ENCODE assay signal across 9 cellular contexts in genomic region chr14:75579882-75580281, GRCh38. TPM values are rescaled to one million over a fixed set of nuclear protein-coding genes. Genes with fewer than 3 reads are reported as not detected.
DNase-seq lines count a peak whose midpoint lies in the region; ATAC-seq and TF ChIP-seq lines count a peak whose summit lies in the region.
"Had no signal": no experiment of that assay in that cellular context is flagged by ENCODE, and none has a peak within 500 bp of the region (broad histone marks: within the 10 kb centered on the region; RNA-seq: fewer than 3 reads in every experiment).

No MANE protein-coding gene starts in this region.

- DNase-seq in PC-3, result no peak
- DNase-seq in cerebellum (ENCODE audit: low spot score), result peak; percentile 81
- no peak for DNase-seq in spleen
- no peak for DNase-seq in central memory CD4-positive, alpha-beta T cell
- DNase-seq in NCI-H1105 (lab: John Stamatoyannopoulos, UW), result no peak
- DNase-seq: activated CD4-positive, CD25-positive, alpha-beta regulatory T cell had no signal

- H3K4me1 ChIP-seq in PC-3 (ENCODE audit: insufficient read depth, low read length) (peaks cover 9% of the 10 kb centered on the region), liver (ENCODE audit: control insufficient read depth in 4 of 4, insufficient read depth in 4 of 4, low read length in 3 of 4) (peaks cover 3 to 37% (median 25%) of the 10 kb centered on the region in 4 donors), spleen (peaks cover 8 to 43% (median 27%) of the 10 kb centered on the region in 6 donors)

- 0 out of 2 replicates have a peak overlapping the region, but pooled peaks have one; percentile 12 for H3K4me2 ChIP-seq in PC-3 (ENCODE audit: low read length)

- no peak overlapping the region for H3K4me3 ChIP-seq in PC-3 (ENCODE audit: low read length)
- peak overlapping the region; percentile 68 to 99 (median 73) for H3K4me3 ChIP-seq in liver (ENCODE audit: low read depth in 1 of 3, low read length in 3 of 3)
- H3K4me3 ChIP-seq in spleen, result peak overlapping the region; percentile 39 to 87 (median 58)

- no peak for TF ChIP-seq CTCF in PC-3 (conservative IDR thresholded peaks at IDR 0.05; ENCODE audit: low read depth, low read length)
- no peak for TF ChIP-seq CTCF in liver (IDR thresholded peaks at IDR 0.05; ENCODE audit: low read depth, low read length, missing input control)
- no peak for TF ChIP-seq CTCF in spleen (IDR thresholded peaks at IDR 0.05 in 8 of 11, conservative IDR thresholded peaks at IDR 0.05 in 3 of 11)

- peak; percentile 13 to 60 for TF ChIP-seq RAD21 in liver (IDR thresholded peaks at IDR 0.05)

- TF ChIP-seq POLR2A in spleen (IDR thresholded peaks at IDR 0.05), result no peak

- H3K9me2 ChIP-seq in PC-3 (replicated peaks; ENCODE audit: low read length), result no peaks in the 10 kb centered on the region

- H4K20me1 ChIP-seq in PC-3 (ENCODE audit: low read length), result no peaks in the 10 kb centered on the region

- H3K9me3 ChIP-seq in PC-3 (ENCODE audit: low read length) (no peaks in the 10 kb centered on the region), liver (ENCODE audit: control insufficient read depth in 4 of 4, low read length in 3 of 4) (no peaks in the 10 kb centered on the region), spleen (no peaks in the 10 kb centered on the region)

- no TSS peak for BruUV-seq in PC-3 (replicated peaks; lab: Mats Ljungman, UMichigan)

- H3F3A ChIP-seq in PC-3 (ENCODE audit: low read length, unreplicated experiment), result no peaks in the 10 kb centered on the region

- H3K27ac ChIP-seq in PC-3 (ENCODE audit: low read length) (no peak overlapping the region), liver (ENCODE audit: low read depth in 1 of 2, low read length in 2 of 2) (peak overlapping the region in 1 of 2 donors; percentile 89), spleen (peak overlapping the region in 4 of 8 donors; percentile 79 to 85 (median 82))

- CTCF ChIA-PET in PC-3 (lab: Charles Lee), result no interaction called here

- no peak overlapping the region for H2AFZ ChIP-seq in PC-3 (ENCODE audit: low read length)

- intact Hi-C loops in PC-3 (cut with micrococcal nuclease) (loop anchor here (5.0 kb wide), 1 partner anchor 212 kb away; no protein-coding TSS in a partner anchor), spleen (cut with DNase I; ENCODE audit: low total_unique reads) (loop anchor here (2.0 kb wide), 1 partner anchor 75 kb away; no protein-coding TSS in a partner anchor)

- H3K79me2 ChIP-seq in PC-3 (ENCODE audit: low read length), result no peaks in the 10 kb centered on the region

- H3K27me3 ChIP-seq in PC-3 (ENCODE audit: low read length), result no peaks in the 10 kb centered on the region
- H3K27me3 ChIP-seq in liver (ENCODE audit: control insufficient read depth in 4 of 4, insufficient read depth in 4 of 4, low read length in 3 of 4), result no peaks in the 10 kb centered on the region
- H3K27me3 ChIP-seq in spleen (replicated peaks in 1 of 7), result no peaks in the 10 kb centered on the region

- H3K36me3 ChIP-seq in PC-3 (ENCODE audit: low read depth, low read length), result no peaks in the 10 kb centered on the region
- no peaks in the 10 kb centered on the region for H3K36me3 ChIP-seq in liver (ENCODE audit: control insufficient read depth in 4 of 4, insufficient read depth in 3 of 4, low read depth in 1 of 4, low read length in 3 of 4)
- no peaks in the 10 kb centered on the region for H3K36me3 ChIP-seq in spleen

- WGBS in liver, result 35% methylated on average over 3 of the region's 3 CpGs
- WGBS in spleen, 5 donors, result 91 to 97% (median 96%) methylated on average over 3 of the region's 3 CpGs

- ATAC-seq in PC-3 (no peak), GM18873 (IDR thresholded peaks at IDR 0.05; ENCODE audit: low FRiP score, unreplicated experiment) (no peak), GM21529 (IDR thresholded peaks at IDR 0.05; ENCODE audit: unreplicated experiment) (no peak)

- H3K9ac ChIP-seq in PC-3 (ENCODE audit: low read length) (no peak overlapping the region), liver (ENCODE audit: low read depth in 1 of 2, low read length in 2 of 2) (peak overlapping the region; percentile 60 to 66)

- POLR2A ChIA-PET in PC-3 (lab: Charles Lee; ENCODE audit: unreplicated experiment), result no interaction called here

TF ChIP-seq in liver, 16 proteins besides CTCF, POLR2A, EP300 and RAD21:
- TF ChIP-seq SP1 (IDR thresholded peaks at IDR 0.05), result no peak
- no peak for TF ChIP-seq EGR1 (IDR thresholded peaks at IDR 0.05; ENCODE audit: low read depth in 2 of 2)
- TF ChIP-seq REST (IDR thresholded peaks at IDR 0.05), result peak; percentile 33
- peak in 1 of 2 donors; percentile 13 for TF ChIP-seq HNF4A (conservative IDR thresholded peaks at IDR 0.05)
- peak; percentile 34 for TF ChIP-seq MAX (IDR thresholded peaks at IDR 0.05)
- no peak for TF ChIP-seq TAF1 (conservative IDR thresholded peaks at IDR 0.05)
- TF ChIP-seq JUND (IDR thresholded peaks at IDR 0.05), result no peak
- no peak for TF ChIP-seq HNF4G (IDR thresholded peaks at IDR 0.05)
- peak in 1 of 2 donors; percentile 31 for TF ChIP-seq RXRA (IDR thresholded peaks at IDR 0.05)

RNA-seq across cellular contexts. Expression of gene FLVCR2, which starts 1.5 kb away (rescaled TPM):
- total RNA-seq in PC-3 (2014; rRNA removed) (1.8 and 3.9 TPM in 2 replicates), cerebellum (6.4 TPM), liver (10 to 100 TPM in 1 of 2 donors, 1 to 10 TPM in 1; 8.7 to 13.1 TPM), spleen (10 to 100 TPM; 20.5 to 47.9 (median 35.5) TPM)
- polyA plus RNA-seq in liver (10 to 100 TPM; 10.4 to 12.3 TPM), spleen (1 to 10 TPM; 4.8 to 5.5 (median 5.0) TPM)

RNA-seq across cellular contexts. Expression of gene BATF, which starts 57.6 kb away (rescaled TPM):
- total RNA-seq in PC-3 (2014; rRNA removed), result not detected in 2 replicates
- total RNA-seq in cerebellum, result not detected
- total RNA-seq in liver, result 1 to 10 TPM; 1.2 to 2.1 TPM
- under 1 TPM; 0.77 to 0.92 TPM for polyA plus RNA-seq in liver
- total RNA-seq in spleen, result 10 to 100 TPM; 14.4 to 67.9 (median 28.0) TPM
- 10 to 100 TPM; 39.5 to 49.2 (median 44.2) TPM for polyA plus RNA-seq in spleen

Comparison
In these comparisons a context has a peak if more than half of its experiments do, and no peak if none do; other contexts are left out.
1. RNA of gene BATF, which starts 57.6 kb away (total RNA-seq): 14.4 to 67.9 TPM in spleen; 1.2 to 2.1 TPM in liver, not detected in cerebellum (single experiment) and not detected in PC-3; every median in the first group is over 4 times any median in the second.